ENCODE assay signal across 11 cellular contexts in genomic region chr5:160843240-160843639, GRCh38. TPM values are rescaled to one million over a fixed set of nuclear protein-coding genes. Genes with fewer than 3 reads are reported as not detected.
DNase-seq lines count a peak whose midpoint lies in the region; ATAC-seq and TF ChIP-seq lines count a peak whose summit lies in the region.
"Had no signal": no experiment of that assay in that cellular context is flagged by ENCODE, and none has a peak within 500 bp of the region (broad histone marks: within the 10 kb centered on the region; RNA-seq: fewer than 3 reads in every experiment).

No MANE protein-coding gene starts in this region.

- H3K9ac ChIP-seq in OCI-LY3 (ENCODE audit: low read length) (no peak overlapping the region), H9 (ENCODE audit: extremely low read depth, insufficient read length, low read length) (no peak overlapping the region)

- no peak overlapping the region for H2AFZ ChIP-seq in OCI-LY3 (ENCODE audit: low read depth, low read length)
- H2AFZ ChIP-seq in H9 (ENCODE audit: low read length), result no peak overlapping the region

- in situ Hi-C loops in GM13976 (cut with MboI; ENCODE audit: low sequenced_read_pairs, unreplicated experiment), result no loop called here
- in situ Hi-C loops in brain microvascular endothelial cell (cut with HindIII; ENCODE audit: low pct_ligation_motif_present, low sequenced_read_pairs), result no loop called here

- H3K9me3 ChIP-seq in OCI-LY3 (ENCODE audit: insufficient read depth, low read length) (no peaks in the 10 kb centered on the region), H9 (ENCODE audit: control insufficient read depth, low read depth, low read length) (no peaks in the 10 kb centered on the region), SJCRH30 (replicated peaks) (no peaks in the 10 kb centered on the region)
- H3K9me3 ChIP-seq: heart left ventricle had no signal

- H3K79me1 ChIP-seq in H9 (ENCODE audit: insufficient read depth, low read depth, low read length, poor library complexity, severe bottlenecking), result no peaks in the 10 kb centered on the region

- no peaks in the 10 kb centered on the region for H3K36me3 Mint-ChIP-seq in H9 (ENCODE audit: insufficient read depth in 1 of 3, low read depth in 3 of 3)
- no peaks in the 10 kb centered on the region for H3K36me3 Mint-ChIP-seq in activated T-cell treated with anti-CD3 and anti-CD28 coated beads, Interleukin-2, amount 50 U/mL, for 4 hours (ENCODE audit: insufficient read depth)

- DNase-seq in GM13976 (ENCODE audit: low spot score) (peak; percentile 6), brain microvascular endothelial cell (no peak), H9 (no peak), SJCRH30 (no peak)
- no peak for DNase-seq in activated T-cell treated with anti-CD3 and anti-CD28 coated beads, Interleukin-2, amount 50 U/mL, for 4 hours
- DNase-seq: amniotic stem cell, heart left ventricle, Kasumi-1 had no signal

- no peak overlapping the region for H2BK120ac ChIP-seq in H9 (ENCODE audit: low read depth, low read length, poor library complexity, severe bottlenecking)

- no peak overlapping the region for H2BK5ac ChIP-seq in H9 (ENCODE audit: insufficient read length, low read length)

- no peaks in the 10 kb centered on the region for H3K23me2 ChIP-seq in H9 (ENCODE audit: insufficient read length, low read depth, low read length, poor library complexity, severe bottlenecking)

- H3T11ph ChIP-seq in H9 (ENCODE audit: low read length), result no peak overlapping the region

- H2BK12ac ChIP-seq in H9 (ENCODE audit: insufficient read length, low read depth, low read length), result no peak overlapping the region

- H3K27ac ChIP-seq in OCI-LY3 (ENCODE audit: low read length) (no peak overlapping the region), brain microvascular endothelial cell (no peak overlapping the region), H9 (ENCODE audit: insufficient read length, low read depth, low read length) (no peak overlapping the region), SJCRH30 (no peak overlapping the region)
- H3K27ac ChIP-seq: heart left ventricle had no signal

- H4K5ac ChIP-seq in H9 (ENCODE audit: insufficient read length, low read depth, low read length), result no peak overlapping the region

- H3K4me3 ChIP-seq in OCI-LY3 (ENCODE audit: low read length) (peak overlapping the region; percentile 69), brain microvascular endothelial cell (ENCODE audit: low read depth, low read length) (no peak overlapping the region), SJCRH30 (no peak overlapping the region)
- H3K4me3 ChIP-seq: heart left ventricle had no signal

- H3K9me3 Mint-ChIP-seq in H9, result no peaks in the 10 kb centered on the region
- no peaks in the 10 kb centered on the region for H3K9me3 Mint-ChIP-seq in activated T-cell treated with anti-CD3 and anti-CD28 coated beads, Interleukin-2, amount 50 U/mL, for 4 hours

- no peaks in the 10 kb centered on the region for H3K36me3 ChIP-seq in OCI-LY3 (replicated peaks; ENCODE audit: low read depth, low read length)
- no peaks in the 10 kb centered on the region for H3K36me3 ChIP-seq in brain microvascular endothelial cell (replicated peaks)
- no peaks in the 10 kb centered on the region for H3K36me3 ChIP-seq in SJCRH30
- H3K36me3 ChIP-seq: heart left ventricle had no signal

- H3K27me3 ChIP-seq in OCI-LY3 (ENCODE audit: low read depth, low read length), result peaks cover 54% of the 10 kb centered on the region
- H3K27me3 ChIP-seq in brain microvascular endothelial cell (replicated peaks), result no peaks in the 10 kb centered on the region
- H3K27me3 ChIP-seq in H9 (ENCODE audit: insufficient read depth, low read length), result no peaks in the 10 kb centered on the region
- H3K27me3 ChIP-seq in SJCRH30, result no peaks in the 10 kb centered on the region
- H3K27me3 ChIP-seq: heart left ventricle had no signal

- H3K27me3 Mint-ChIP-seq in H9 (ENCODE audit: low read depth), result peaks cover 2% of the 10 kb centered on the region; the same call in 1 of the 2 replicates
- peaks cover 8% of the 10 kb centered on the region for H3K27me3 Mint-ChIP-seq in activated T-cell treated with anti-CD3 and anti-CD28 coated beads, Interleukin-2, amount 50 U/mL, for 4 hours (ENCODE audit: low read depth)

- H4K20me1 ChIP-seq in OCI-LY3 (ENCODE audit: insufficient read depth, low read length) (no peaks in the 10 kb centered on the region), H9 (ENCODE audit: control insufficient read depth, insufficient read depth, insufficient read length) (no peaks in the 10 kb centered on the region)

- no peak overlapping the region for H3K23ac ChIP-seq in H9 (ENCODE audit: insufficient read length, low read depth, low read length)

- H3K4me1 ChIP-seq in OCI-LY3 (ENCODE audit: low read length) (peaks cover 11% of the 10 kb centered on the region), H9 (ENCODE audit: insufficient read depth, low read length) (no peaks in the 10 kb centered on the region), SJCRH30 (no peaks in the 10 kb centered on the region)
- H3K4me1 ChIP-seq: heart left ventricle had no signal

- H3K18ac ChIP-seq in H9 (ENCODE audit: insufficient read length, low read depth, low read length), result no peak overlapping the region

- peak; percentile 99 for ATAC-seq in GM19467 (IDR thresholded peaks at IDR 0.05; ENCODE audit: unreplicated experiment)
- peak; percentile 84 for ATAC-seq in HG03103 (IDR thresholded peaks at IDR 0.05; ENCODE audit: low read depth, unreplicated experiment)
- ATAC-seq in activated T-cell treated with anti-CD3 and anti-CD28 coated beads, Interleukin-2, amount 50 U/mL, for 4 hours, result no peak
- ATAC-seq: heart left ventricle had no signal

- H2BK15ac ChIP-seq in H9 (ENCODE audit: low read depth, low read length), result no peak overlapping the region

- H3K79me2 ChIP-seq in OCI-LY3 (ENCODE audit: low read length) (no peaks in the 10 kb centered on the region), H9 (ENCODE audit: insufficient read depth, low read length) (no peaks in the 10 kb centered on the region)

- no peak overlapping the region for H3K4ac ChIP-seq in H9 (ENCODE audit: low read depth, low read length)

- no peak overlapping the region for H4K8ac ChIP-seq in H9 (replicated peaks; ENCODE audit: insufficient read length, low read depth, low read length)

- H3K14ac ChIP-seq in H9 (ENCODE audit: insufficient read depth, low read length), result no peak overlapping the region

- H3K56ac ChIP-seq in H9 (ENCODE audit: insufficient read length, low read depth, low read length), result no peak overlapping the region

- H3K4me2 ChIP-seq in OCI-LY3 (ENCODE audit: low read length) (peak overlapping the region; percentile 64), H9 (ENCODE audit: insufficient read depth, insufficient read length, low read length) (no peak overlapping the region)

- no peak overlapping the region for H3K4me3 Mint-ChIP-seq in H9
- H3K4me3 Mint-ChIP-seq in activated T-cell treated with anti-CD3 and anti-CD28 coated beads, Interleukin-2, amount 50 U/mL, for 4 hours, result no peak overlapping the region

- no peak overlapping the region for H2BK20ac ChIP-seq in H9 (ENCODE audit: low read depth, low read length, poor library complexity, severe bottlenecking)

- no peak overlapping the region for H4K91ac ChIP-seq in H9 (ENCODE audit: insufficient read length, low read depth, low read length)

- H3K4me1 Mint-ChIP-seq in H9, result no peaks in the 10 kb centered on the region
- no peaks in the 10 kb centered on the region for H3K4me1 Mint-ChIP-seq in activated T-cell treated with anti-CD3 and anti-CD28 coated beads, Interleukin-2, amount 50 U/mL, for 4 hours (ENCODE audit: low read depth)

- H2AK5ac ChIP-seq in H9 (ENCODE audit: insufficient read length, low read length), result no peak overlapping the region

- TF ChIP-seq CTCF in GM13976 (IDR thresholded peaks at IDR 0.05; ENCODE audit: borderline replicate concordance, control extremely low read depth, extremely low read depth, insufficient read depth, missing control alignments), result no peak
- TF ChIP-seq CTCF in OCI-LY3 (IDR thresholded peaks at IDR 0.05; ENCODE audit: low read depth, low read length), result no peak
- TF ChIP-seq CTCF in brain microvascular endothelial cell (IDR thresholded peaks at IDR 0.05; ENCODE audit: low read depth, low read length, missing control alignments), result no peak
- no peak for TF ChIP-seq CTCF in H9 (conservative IDR thresholded peaks at IDR 0.05)

- no peak overlapping the region for H3K27ac Mint-ChIP-seq in H9

- no CpG with 5 or more reads among the region's 2 CpGs for WGBS in H9 (ENCODE audit: extremely low coverage, insufficient read length, low lambda C conversion rate)

RNA-seq across cellular contexts. Expression of gene ATP10B, which starts 8.8 kb away (rescaled TPM):
- total RNA-seq in H9 (2021), result 0.11 and 0.42 TPM in 2 replicates
- not detected in 2 replicates for total RNA-seq in SJCRH30 (2014; rRNA removed; shearing (Covaris generic))
- total RNA-seq in activated T-cell treated with anti-CD3 and anti-CD28 coated beads, Interleukin-2, amount 50 U/mL, for 4 hours, result under 1 TPM; 0.05 to 0.15 (median 0.08) TPM

Comparison
In these comparisons a context has a peak if more than half of its experiments do, and no peak if none do; other contexts are left out.
1. ATAC-seq: peak in GM19467 (single experiment) and HG03103 (single experiment); none in activated T-cell treated with anti-CD3 and anti-CD28 coated beads, Interleukin-2, amount 50 U/mL, for 4 hours (0 of 2).